Comparison of ENCODE assay signal across 9 cellular contexts in genomic region chr12:10562306-10562933, GRCh38. TPM values are rescaled to one million over a fixed set of nuclear protein-coding genes. Genes with fewer than 3 reads are reported as not detected.
DNase-seq lines count a peak whose midpoint lies in the region; ATAC-seq, FAIRE-seq and TF ChIP-seq lines count a peak whose summit lies in the region.
"Had no signal": no experiment of that assay in that cellular context is flagged by ENCODE, and none has a peak within 500 bp of the region (broad histone marks: within the 10 kb centered on the region; RNA-seq: fewer than 3 reads in every experiment).

No MANE protein-coding gene starts in this region.

- no peak overlapping the region for H3K56ac ChIP-seq in mesendoderm (ENCODE audit: low read length)

- H3K4me2 ChIP-seq in mesendoderm (ENCODE audit: low read length): no peak overlapping the region

- H3K9me3 ChIP-seq in aorta (ENCODE audit: control insufficient read depth, low read length): peaks cover 1% of the 10 kb centered on the region
- H3K9me3 ChIP-seq: SJSA1 had no signal

- no peak overlapping the region for H3K4me3 ChIP-seq in mesendoderm (ENCODE audit: low read length)
- no peak overlapping the region for H3K4me3 ChIP-seq in aorta (ENCODE audit: low read length in 2 of 2)
- H3K4me3 ChIP-seq: SJSA1 had no signal

- DNase-seq in CD1c-positive myeloid dendritic cell (ENCODE audit: extremely low spot score) (peak; percentile 66), GM12891 (ENCODE audit: insufficient read length, low spot score) (no peak), NCI-H69 (lab: John Stamatoyannopoulos, UW) (peak; percentile 7), mesendoderm (peak; percentile 37), aorta (no peak)
- DNase-seq in central memory CD4-positive, alpha-beta T cell: peak; percentile 14

- H4K8ac ChIP-seq in mesendoderm (ENCODE audit: low read depth, low read length): no peak overlapping the region

- no peak for TF ChIP-seq POLR2A in GM12891 (IDR thresholded peaks at IDR 0.05; ENCODE audit: low read depth, low read length)

- peaks cover 4% of the 10 kb centered on the region for H3K4me1 ChIP-seq in mesendoderm (ENCODE audit: control insufficient read depth, low read depth, low read length)
- no peaks in the 10 kb centered on the region for H3K4me1 ChIP-seq in aorta (ENCODE audit: control insufficient read depth in 1 of 2, insufficient read depth in 2 of 2, low read length in 2 of 2)
- H3K4me1 ChIP-seq: SJSA1 had no signal

- no peak overlapping the region for H2BK15ac ChIP-seq in mesendoderm (replicated peaks; ENCODE audit: low read depth)

- H3K27ac ChIP-seq in mesendoderm (ENCODE audit: low read depth, low read length): no peak overlapping the region
- no peak overlapping the region for H3K27ac ChIP-seq in aorta (ENCODE audit: low read depth in 1 of 2, low read length in 2 of 2)
- H3K27ac ChIP-seq: SJSA1 had no signal

- ATAC-seq in aorta (ENCODE audit: low FRiP score) (no peak), HG03135 (IDR thresholded peaks at IDR 0.05; ENCODE audit: unreplicated experiment) (no peak), GM21367 (IDR thresholded peaks at IDR 0.05; ENCODE audit: unreplicated experiment) (no peak)

- no peak overlapping the region for H4K5ac ChIP-seq in mesendoderm (ENCODE audit: low read length)

- H3K27me3 ChIP-seq in mesendoderm (ENCODE audit: insufficient read depth, low read length, poor library complexity) (no peaks in the 10 kb centered on the region), aorta (ENCODE audit: control insufficient read depth in 1 of 2, insufficient read depth in 2 of 2, low read length in 1 of 2) (peaks cover 0 to 2% of the 10 kb centered on the region in 2 donors)

- H3K23ac ChIP-seq in mesendoderm (ENCODE audit: low read length): no peak overlapping the region

- WGBS in mesendoderm (ENCODE audit: extremely low coverage, insufficient coverage, low lambda C conversion rate): no CpG with 5 or more reads among the region's 1 CpG
- 0 to 1% methylated on average over 1 of the region's 1 CpG for WGBS in aorta, 2 donors

- H2AK5ac ChIP-seq in mesendoderm (ENCODE audit: low read length): no peak overlapping the region

- no peak overlapping the region for H3K4ac ChIP-seq in mesendoderm (ENCODE audit: low read depth, low read length)

- no peaks in the 10 kb centered on the region for H3K79me2 ChIP-seq in mesendoderm (ENCODE audit: control insufficient read depth, insufficient read depth, low read length)

- FAIRE-seq in GM12891 (lab: Jason Lieb, UNC): peak; percentile 23

- H2BK5ac ChIP-seq in mesendoderm (ENCODE audit: low read length): no peak overlapping the region

- H3K9ac ChIP-seq in mesendoderm (ENCODE audit: low read length): no peak overlapping the region

- intact Hi-C loops in aorta (cut with DNase I): loop anchor here (2.0 to 5.0 kb wide), 3 partner anchors 230 to 328 kb away; no protein-coding TSS in a partner anchor

- H3K36me3 ChIP-seq in mesendoderm (ENCODE audit: control insufficient read depth, insufficient read depth, low read length): no peaks in the 10 kb centered on the region
- H3K36me3 ChIP-seq in aorta (ENCODE audit: control insufficient read depth in 1 of 2, insufficient read depth in 2 of 2, low read length in 1 of 2): no peaks in the 10 kb centered on the region
- H3K36me3 ChIP-seq: SJSA1 had no signal

- H3K18ac ChIP-seq in mesendoderm (ENCODE audit: low read length): no peak overlapping the region

- H2BK120ac ChIP-seq in mesendoderm (ENCODE audit: low read depth, low read length): no peak overlapping the region

- no peaks in the 10 kb centered on the region for H3K79me1 ChIP-seq in mesendoderm (ENCODE audit: low read length)

TF ChIP-seq in GM12891, 5 proteins besides CTCF, POLR2A, EP300 and RAD21:
- TF ChIP-seq POLR2AphosphoS5 (IDR thresholded peaks at IDR 0.05; ENCODE audit: low read depth, low read length) (no peak), PAX5 (IDR thresholded peaks at IDR 0.05; ENCODE audit: insufficient read depth, low read length, severe bottlenecking) (no peak), POU2F2 (IDR thresholded peaks at IDR 0.05; ENCODE audit: low read depth, low read length) (no peak), SPI1 (IDR thresholded peaks at IDR 0.05; ENCODE audit: low read depth, low read length) (no peak), TAF1 (IDR thresholded peaks at IDR 0.05; ENCODE audit: low read depth, low read length) (no peak)

RNA-seq across cellular contexts. Expression of gene MAGOHB, which starts 51.0 kb away (rescaled TPM):
- 36.6 TPM for polyA plus RNA-seq in GM12891 (2012; ENCODE audit: low read depth, missing spikeins)
- 62.9 TPM for polyA plus RNA-seq in mesendoderm (2013, experiment 1 of 2)
- 61.1 TPM for polyA plus RNA-seq in mesendoderm (2013, experiment 2 of 2)
- total RNA-seq in aorta: 10 to 100 TPM; 13.6 to 18.1 TPM
- polyA plus RNA-seq in aorta: 10 to 100 TPM; 16.4 to 27.4 TPM

RNA-seq across cellular contexts. Expression of gene EIF2S3B, which starts 56.7 kb away (rescaled TPM):
- polyA plus RNA-seq in GM12891 (2012; ENCODE audit: low read depth, missing spikeins): 1.1 TPM
- polyA plus RNA-seq in mesendoderm (2013, experiment 1 of 2): 4.5 TPM
- polyA plus RNA-seq in mesendoderm (2013, experiment 2 of 2): 4.9 TPM
- total RNA-seq in aorta: under 1 TPM; 0.45 to 0.69 TPM
- polyA plus RNA-seq in aorta: 1 to 10 TPM in 1 of 2 donors, under 1 TPM in 1; 0.59 to 2.5 TPM

Comparison
In these comparisons a context has a peak if more than half of its experiments do, and no peak if none do; other contexts are left out.
1. DNase-seq: peak in CD1c-positive myeloid dendritic cell (single experiment), NCI-H69 (single experiment), central memory CD4-positive, alpha-beta T cell (single experiment) and mesendoderm (single experiment); none in GM12891 (single experiment) and aorta (0 of 2).